Comparison of ENCODE assay signal across 3 cellular contexts in the genomic region with DNA sequence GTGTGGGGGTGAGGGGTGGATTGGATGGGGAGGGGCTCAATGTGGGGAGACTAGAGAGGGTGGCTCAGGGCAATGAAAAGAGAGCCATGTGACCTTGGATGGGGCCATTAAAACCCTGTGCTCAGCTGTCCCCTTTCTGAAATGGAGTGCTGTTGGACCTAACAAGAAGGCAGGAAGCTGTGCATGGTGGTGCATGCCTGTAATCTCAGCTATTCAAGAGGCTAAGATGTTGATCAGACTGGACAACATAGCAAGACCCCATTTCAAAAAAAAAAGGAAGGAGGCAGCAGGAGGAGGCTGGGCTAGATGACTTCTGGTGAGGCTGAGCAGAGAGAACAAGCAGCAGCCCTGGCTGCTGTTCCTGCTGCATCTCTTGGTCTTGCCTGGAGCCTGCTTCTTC.
TF ChIP-seq lines count a peak whose summit lies in the region.

No MANE protein-coding gene starts in this region.

TF ChIP-seq in HEK293, 187 proteins besides CTCF, POLR2A, EP300 and RAD21:
- TF ChIP-seq ZNF121 (tag by site-specific recombination; IDR thresholded peaks at IDR 0.05) = peak; percentile 90
- TF ChIP-seq ZNF791 (tag by site-specific recombination; IDR thresholded peaks at IDR 0.05) = no peak
- TF ChIP-seq, protein P1, sequence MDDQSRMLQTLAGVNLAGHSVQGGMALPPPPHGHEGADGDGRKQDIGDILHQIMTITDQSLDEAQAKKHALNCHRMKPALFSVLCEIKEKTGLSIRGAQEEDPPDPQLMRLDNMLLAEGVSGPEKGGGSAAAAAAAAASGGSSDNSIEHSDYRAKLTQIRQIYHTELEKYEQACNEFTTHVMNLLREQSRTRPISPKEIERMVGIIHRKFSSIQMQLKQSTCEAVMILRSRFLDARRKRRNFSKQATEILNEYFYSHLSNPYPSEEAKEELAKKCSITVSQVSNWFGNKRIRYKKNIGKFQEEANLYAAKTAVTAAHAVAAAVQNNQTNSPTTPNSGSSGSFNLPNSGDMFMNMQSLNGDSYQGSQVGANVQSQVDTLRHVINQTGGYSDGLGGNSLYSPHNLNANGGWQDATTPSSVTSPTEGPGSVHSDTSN (CRISPR knock-in tag; IDR thresholded peaks at IDR 0.05) = no peak
- TF ChIP-seq ZNF510 (tag by site-specific recombination; IDR thresholded peaks at IDR 0.05; ENCODE audit: insufficient replicate concordance) = no peak

TF ChIP-seq in WTC11, 78 proteins besides CTCF, POLR2A, EP300 and RAD21:
- TF ChIP-seq, protein P2, sequence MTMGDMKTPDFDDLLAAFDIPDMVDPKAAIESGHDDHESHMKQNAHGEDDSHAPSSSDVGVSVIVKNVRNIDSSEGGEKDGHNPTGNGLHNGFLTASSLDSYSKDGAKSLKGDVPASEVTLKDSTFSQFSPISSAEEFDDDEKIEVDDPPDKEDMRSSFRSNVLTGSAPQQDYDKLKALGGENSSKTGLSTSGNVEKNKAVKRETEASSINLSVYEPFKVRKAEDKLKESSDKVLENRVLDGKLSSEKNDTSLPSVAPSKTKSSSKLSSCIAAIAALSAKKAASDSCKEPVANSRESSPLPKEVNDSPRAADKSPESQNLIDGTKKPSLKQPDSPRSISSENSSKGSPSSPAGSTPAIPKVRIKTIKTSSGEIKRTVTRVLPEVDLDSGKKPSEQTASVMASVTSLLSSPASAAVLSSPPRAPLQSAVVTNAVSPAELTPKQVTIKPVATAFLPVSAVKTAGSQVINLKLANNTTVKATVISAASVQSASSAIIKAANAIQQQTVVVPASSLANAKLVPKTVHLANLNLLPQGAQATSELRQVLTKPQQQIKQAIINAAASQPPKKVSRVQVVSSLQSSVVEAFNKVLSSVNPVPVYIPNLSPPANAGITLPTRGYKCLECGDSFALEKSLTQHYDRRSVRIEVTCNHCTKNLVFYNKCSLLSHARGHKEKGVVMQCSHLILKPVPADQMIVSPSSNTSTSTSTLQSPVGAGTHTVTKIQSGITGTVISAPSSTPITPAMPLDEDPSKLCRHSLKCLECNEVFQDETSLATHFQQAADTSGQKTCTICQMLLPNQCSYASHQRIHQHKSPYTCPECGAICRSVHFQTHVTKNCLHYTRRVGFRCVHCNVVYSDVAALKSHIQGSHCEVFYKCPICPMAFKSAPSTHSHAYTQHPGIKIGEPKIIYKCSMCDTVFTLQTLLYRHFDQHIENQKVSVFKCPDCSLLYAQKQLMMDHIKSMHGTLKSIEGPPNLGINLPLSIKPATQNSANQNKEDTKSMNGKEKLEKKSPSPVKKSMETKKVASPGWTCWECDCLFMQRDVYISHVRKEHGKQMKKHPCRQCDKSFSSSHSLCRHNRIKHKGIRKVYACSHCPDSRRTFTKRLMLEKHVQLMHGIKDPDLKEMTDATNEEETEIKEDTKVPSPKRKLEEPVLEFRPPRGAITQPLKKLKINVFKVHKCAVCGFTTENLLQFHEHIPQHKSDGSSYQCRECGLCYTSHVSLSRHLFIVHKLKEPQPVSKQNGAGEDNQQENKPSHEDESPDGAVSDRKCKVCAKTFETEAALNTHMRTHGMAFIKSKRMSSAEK (CRISPR knock-in tag; IDR thresholded peaks at IDR 0.05; ENCODE audit: borderline replicate concordance) = no peak
- peak; percentile 94 for TF ChIP-seq ZNF121 (CRISPR knock-in tag; IDR thresholded peaks at IDR 0.05)

TF ChIP-seq in H1, 55 proteins besides CTCF, POLR2A, EP300 and RAD21:
- TF ChIP-seq, protein P3, sequence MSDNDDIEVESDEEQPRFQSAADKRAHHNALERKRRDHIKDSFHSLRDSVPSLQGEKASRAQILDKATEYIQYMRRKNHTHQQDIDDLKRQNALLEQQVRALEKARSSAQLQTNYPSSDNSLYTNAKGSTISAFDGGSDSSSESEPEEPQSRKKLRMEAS (IDR thresholded peaks at IDR 0.05) = no peak
- TF ChIP-seq JUN (IDR thresholded peaks at IDR 0.05; ENCODE audit: low read depth, low read length) (no peak), SIX5 (IDR thresholded peaks at IDR 0.05; ENCODE audit: low read depth, low read length) (no peak), HDAC2 (IDR thresholded peaks at IDR 0.05; ENCODE audit: borderline replicate concordance in 1 of 2, low read depth in 2 of 2, low read length in 2 of 2) (no peak), ATF2 (IDR thresholded peaks at IDR 0.05; ENCODE audit: low read length) (no peak), RFX5 (IDR thresholded peaks at IDR 0.05; ENCODE audit: borderline replicate concordance, low read depth, low read length) (no peak), CHD2 (IDR thresholded peaks at IDR 0.05; ENCODE audit: low read length) (no peak), TAF7 (optimal IDR thresholded peaks at IDR 0.05; ENCODE audit: borderline replicate concordance, low read depth, low read length) (no peak), SIN3A (conservative IDR thresholded peaks at IDR 0.05 in 1 of 2, IDR thresholded peaks at IDR 0.05 in 1 of 2; ENCODE audit: low read depth in 1 of 2, low read length in 2 of 2) (no peak), BACH1 (IDR thresholded peaks at IDR 0.05; ENCODE audit: low read length) (no peak)
TF ChIP-seq in H1: peak in this region for 0.
